In genomic region chr2:237458519-237458918, GRCh38 we compare ENCODE assay signal across 25 cellular contexts. TPM values are rescaled to one million over a fixed set of nuclear protein-coding genes. Genes with fewer than 3 reads are reported as not detected.
DNase-seq lines count a peak whose midpoint lies in the region; ATAC-seq and TF ChIP-seq lines count a peak whose summit lies in the region.
"Had no signal": no experiment of that assay in that cellular context is flagged by ENCODE, and none has a peak within 500 bp of the region (broad histone marks: within the 10 kb centered on the region; RNA-seq: fewer than 3 reads in every experiment).

No MANE protein-coding gene starts in this region.

- no TSS peak for BruUV-seq in MCF 10A (replicated peaks; lab: Mats Ljungman, UMichigan)

- no peaks in the 10 kb centered on the region for H3K36me3 ChIP-seq in breast epithelium
- H3K36me3 ChIP-seq: HAP-1, right lobe of liver, stomach, tibial nerve had no signal

- CTCF ChIA-PET in MCF 10A (lab: Yijun Ruan, JAX): interaction anchor here (1.1 kb wide), 1 partner anchor 12 kb away, joined by 3 read pairs; no protein-coding TSS in a partner anchor

- no peaks in the 10 kb centered on the region for H3K4me1 ChIP-seq in breast epithelium
- H3K4me1 ChIP-seq: HAP-1, right lobe of liver had no signal

- no peak for DNase-seq in activated CD4-positive, CD25-positive, alpha-beta regulatory T cell treated with anti-CD3 and anti-CD28 coated beads, Interleukin-2, amount 50 U/mL, for 72 hours
- DNase-seq in MCF 10A (ENCODE audit: unreplicated experiment) (no peak), breast epithelium (ENCODE audit: low spot score in 2 of 2) (no peak), chondrocyte (ENCODE audit: low spot score) (no peak), NCI-H2107 (lab: John Stamatoyannopoulos, UW) (no peak), dermis blood vessel endothelial cell (no peak)
- DNase-seq in central memory CD4-positive, alpha-beta T cell: no peak
- DNase-seq: 8988T; activated effector memory CD4-positive, alpha-beta T cell treated with Interleukin-2 at 50 U/mL for 16 hours; AML-193; amygdala; DMS153; mucosa of descending colon; NCI-H1092 treated with DMSO at 0.1 percent for 48 hours; NCI-H1930; NCI-H526 treated with DMSO at 0.1 percent for 48 hours; right lobe of liver; stimulated activated CD4-positive, alpha-beta T cell treated with anti-CD3 and anti-CD28 coated beads, Interleukin-4, amount 100 ng/mL, for 4 hours; stomach had no signal

- peaks cover 48% of the 10 kb centered on the region for H3K4me1 Mint-ChIP-seq in MCF 10A (ENCODE audit: insufficient read depth, unreplicated experiment)
- peaks cover 56% of the 10 kb centered on the region for H3K4me1 Mint-ChIP-seq in chondrocyte (ENCODE audit: low read depth)
- H3K4me1 Mint-ChIP-seq: neural crest cell had no signal

- no peak overlapping the region for H3K27ac ChIP-seq in breast epithelium
- H3K27ac ChIP-seq: right lobe of liver, stomach had no signal

- no peak overlapping the region for H3K4me3 ChIP-seq in breast epithelium
- H3K4me3 ChIP-seq: HAP-1, mucosa of descending colon, right lobe of liver, stomach, tibial nerve had no signal

- no peak for TF ChIP-seq POLR2A in breast epithelium (IDR thresholded peaks at IDR 0.05)

- no peaks in the 10 kb centered on the region for H3K9me3 ChIP-seq in breast epithelium
- H3K9me3 ChIP-seq: HAP-1, mucosa of descending colon, right lobe of liver, stomach, tibial nerve had no signal

- H3K27me3 ChIP-seq in breast epithelium: no peaks in the 10 kb centered on the region
- H3K27me3 ChIP-seq: right lobe of liver, tibial nerve had no signal

- peaks cover 11% of the 10 kb centered on the region for H3K9me3 Mint-ChIP-seq in MCF 10A (ENCODE audit: unreplicated experiment)
- peaks cover 13% of the 10 kb centered on the region for H3K9me3 Mint-ChIP-seq in chondrocyte (ENCODE audit: low read depth)
- H3K9me3 Mint-ChIP-seq: dendritic cell treated with granulocyte-macrophage colony-stimulating factor and Interleukin-4, amounts not matched to agents 40 ng/mL and 50 ng/mL, for 4 days had no signal

- ATAC-seq in activated CD4-positive, CD25-positive, alpha-beta regulatory T cell treated with anti-CD3 and anti-CD28 coated beads, Interleukin-2, amount 50 U/mL, for 24 hours: peak; percentile 74 to 77
- ATAC-seq: mucosa of descending colon, right lobe of liver had no signal

- intact Hi-C loops in MCF 10A (cut with micrococcal nuclease) (no loop called here), breast epithelium (cut with DNase I; ENCODE audit: low total_unique reads) (no loop called here)

- H3K36me3 Mint-ChIP-seq in MCF 10A (ENCODE audit: insufficient read depth, unreplicated experiment): peaks cover 4% of the 10 kb centered on the region
- no peaks in the 10 kb centered on the region for H3K36me3 Mint-ChIP-seq in chondrocyte (ENCODE audit: low read depth)

- POLR2A ChIA-PET in MCF 10A (lab: Yijun Ruan, JAX): interaction anchor here (0.6 kb wide), 2 partner anchors 21 to 861 kb away, joined by 3 to 5 read pairs; no protein-coding TSS in a partner anchor

- TF ChIP-seq CTCF in MCF 10A (IDR thresholded peaks at IDR 0.05; ENCODE audit: unreplicated experiment) (no peak), breast epithelium (IDR thresholded peaks at IDR 0.05) (no peak), chondrocyte (IDR thresholded peaks at IDR 0.05) (no peak)

- H3K27ac Mint-ChIP-seq in MCF 10A (ENCODE audit: low read depth, unreplicated experiment) (peak overlapping the region; percentile 89), chondrocyte (ENCODE audit: unreplicated experiment) (peak overlapping the region; percentile 80)
- H3K27ac Mint-ChIP-seq: dendritic cell treated with granulocyte-macrophage colony-stimulating factor and Interleukin-4, amounts not matched to agents 40 ng/mL and 50 ng/mL, for 4 days had no signal

- H3K4me3 Mint-ChIP-seq in MCF 10A (ENCODE audit: unreplicated experiment): no peak overlapping the region
- no peak overlapping the region for H3K4me3 Mint-ChIP-seq in chondrocyte (ENCODE audit: unreplicated experiment)
- H3K4me3 Mint-ChIP-seq: dendritic cell treated with granulocyte-macrophage colony-stimulating factor and Interleukin-4, amounts not matched to agents 40 ng/mL and 50 ng/mL, for 4 days; neural crest cell had no signal

- H3K27me3 Mint-ChIP-seq in MCF 10A (ENCODE audit: insufficient read depth, unreplicated experiment) (no peaks in the 10 kb centered on the region), chondrocyte (ENCODE audit: low read depth) (no peaks in the 10 kb centered on the region)

RNA-seq across cellular contexts. Expression of gene MLPH, which starts 28.5 kb away (rescaled TPM):
- 27.1 and 28.5 TPM in 2 replicates for total RNA-seq in MCF 10A (2022)
- total RNA-seq in breast epithelium: 100 to 1,000 TPM in 2 of 3 donors, 10 to 100 TPM in 1; 15.5 to 242 (median 223) TPM
- total RNA-seq in chondrocyte: 3.7 to 6.1 TPM (median 5.6 TPM) in 3 replicates
- total RNA-seq in dermis blood vessel endothelial cell: 0.28 and 1.0 TPM in 2 replicates
- total RNA-seq: neural crest cell; T-helper 2 cell treated with Interferon-gamma antibody and Interleukin-4, amounts not matched to agents 100 ng/mL and 5 ng/mL, for 36 hours had no signal

RNA-seq across cellular contexts. Expression of gene COL6A3, which starts 44.6 kb away (rescaled TPM):
- total RNA-seq in MCF 10A (2022) (0.19 and 0.61 TPM in 2 replicates), breast epithelium (100 to 1,000 TPM; 116 to 907 (median 320) TPM), chondrocyte (250 to 264 TPM (median 264 TPM) in 3 replicates), dermis blood vessel endothelial cell (6.3 and 14.6 TPM in 2 replicates)
